ENCODE assay signal across 17 cellular contexts in genomic region chr11:128187377-128187776, GRCh38.
DNase-seq lines count a peak whose midpoint lies in the region; ATAC-seq and TF ChIP-seq lines count a peak whose summit lies in the region.
"Had no signal": no experiment of that assay in that cellular context is flagged by ENCODE, and none has a peak within 500 bp of the region (broad histone marks: within the 10 kb centered on the region; RNA-seq: fewer than 3 reads in every experiment).

No MANE protein-coding gene starts in this region.

- H3K4me2 ChIP-seq in SK-N-SH, result no peak overlapping the region

- H3K4me1 Mint-ChIP-seq in nephron progenitor cell, result peaks cover 28% of the 10 kb centered on the region
- peaks cover 28% of the 10 kb centered on the region for H3K4me1 Mint-ChIP-seq in stimulated activated effector memory CD8-positive, alpha-beta T cell treated with anti-CD3 and anti-CD28 coated beads, Interleukin-12 subunit alpha, Interleukin-12 subunit beta, amount 100 ng/mL, for 72 hours

- TF ChIP-seq CTCF in AG10803 (conservative IDR thresholded peaks at IDR 0.05; ENCODE audit: low read length), result no peak
- no peak for TF ChIP-seq CTCF in SK-N-SH (IDR thresholded peaks at IDR 0.05)
- TF ChIP-seq CTCF in choroid plexus epithelial cell (conservative IDR thresholded peaks at IDR 0.05; ENCODE audit: low read depth, low read length), result no peak
- no peak for TF ChIP-seq CTCF in nephron progenitor cell (IDR thresholded peaks at IDR 0.05)

- peaks cover 7 to 14% of the 10 kb centered on the region in 2 experiments; a peak in 3 of 4 replicates for H3K4me1 ChIP-seq in SK-N-SH (ENCODE audit: control insufficient read depth in 1 of 2, insufficient read depth in 2 of 2, low read depth in 1 of 2, low read length in 1 of 2)
- H3K4me1 ChIP-seq: BE2C had no signal

- no peaks in the 10 kb centered on the region for H3K36me3 ChIP-seq in SK-N-SH (replicated peaks in 1 of 2; ENCODE audit: control insufficient read depth in 1 of 2, insufficient read depth in 2 of 2, low read length in 1 of 2)
- H3K36me3 ChIP-seq: BE2C had no signal

- peaks cover 8% of the 10 kb centered on the region for H3K27me3 Mint-ChIP-seq in nephron progenitor cell (ENCODE audit: low read depth, poor library complexity)

- no peaks in the 10 kb centered on the region for H3K79me2 ChIP-seq in SK-N-SH (ENCODE audit: insufficient read depth)

- H3K27ac ChIP-seq in SK-N-SH (ENCODE audit: low read depth in 2 of 2, low read length in 1 of 2), result peak overlapping the region; percentile 21 to 76; a peak in 3 of 4 replicates

- no peaks in the 10 kb centered on the region for H3K9me2 ChIP-seq in SK-N-SH

- DNase-seq in AG10803 (ENCODE audit: low read depth), result peak; percentile 75
- no peak for DNase-seq in SK-N-SH
- DNase-seq in choroid plexus epithelial cell (ENCODE audit: low read depth), result peak; percentile 29
- no peak for DNase-seq in nephron progenitor cell
- DNase-seq in AG08396 (ENCODE audit: low spot score), result no peak
- DNase-seq in DMS79 treated with DMSO at 0.1 percent for 48 hours (lab: John Stamatoyannopoulos, UW), result no peak
- no peak for DNase-seq in stimulated activated effector memory CD8-positive, alpha-beta T cell treated with anti-CD3 and anti-CD28 coated beads, Interleukin-12 subunit alpha, Interleukin-12 subunit beta, amount 100 ng/mL, for 72 hours (ENCODE audit: low spot score in 2 of 2)
- DNase-seq: 8988T; CD4-positive, CD25-positive, alpha-beta regulatory T cell; Karpas-422; MV-4-11; NCI-H2171; NCI-H526 had no signal

- H4K20me1 ChIP-seq in SK-N-SH (ENCODE audit: insufficient read depth), result no peaks in the 10 kb centered on the region

- no peaks in the 10 kb centered on the region for H3F3A ChIP-seq in SK-N-SH (replicated peaks; ENCODE audit: insufficient read depth)

- no peak for TF ChIP-seq EP300 in SK-N-SH (IDR thresholded peaks at IDR 0.05; ENCODE audit: borderline replicate concordance in 1 of 2, low read depth in 1 of 2, low read length in 1 of 2)

- H3K9me3 ChIP-seq in SK-N-SH, result no peaks in the 10 kb centered on the region
- H3K9me3 ChIP-seq: BE2C had no signal

- H3K27ac Mint-ChIP-seq in nephron progenitor cell, result peak overlapping the region; percentile 30
- no peak overlapping the region for H3K27ac Mint-ChIP-seq in stimulated activated effector memory CD8-positive, alpha-beta T cell treated with anti-CD3 and anti-CD28 coated beads, Interleukin-12 subunit alpha, Interleukin-12 subunit beta, amount 100 ng/mL, for 72 hours
- H3K27ac Mint-ChIP-seq: CD4-positive, CD25-positive, alpha-beta regulatory T cell had no signal

- no peak for ATAC-seq in stimulated activated effector memory CD8-positive, alpha-beta T cell treated with anti-CD3 and anti-CD28 coated beads, Interleukin-12 subunit alpha, Interleukin-12 subunit beta, amount 100 ng/mL, for 72 hours
- ATAC-seq in GM21529 (IDR thresholded peaks at IDR 0.05; ENCODE audit: unreplicated experiment), result no peak
- ATAC-seq: GM12878, Right ventricle myocardium inferior had no signal

- WGBS in SK-N-SH (ENCODE audit: low lambda C conversion rate), result 83% methylated on average over 4 of the region's 4 CpGs

- no peak overlapping the region for H2AFZ ChIP-seq in SK-N-SH (ENCODE audit: low read depth)

- no peak overlapping the region for H3K4me3 Mint-ChIP-seq in nephron progenitor cell
- no peak overlapping the region for H3K4me3 Mint-ChIP-seq in stimulated activated effector memory CD8-positive, alpha-beta T cell treated with anti-CD3 and anti-CD28 coated beads, Interleukin-12 subunit alpha, Interleukin-12 subunit beta, amount 100 ng/mL, for 72 hours
- H3K4me3 Mint-ChIP-seq: CD4-positive, CD25-positive, alpha-beta regulatory T cell had no signal

- peaks cover 31% of the 10 kb centered on the region for H3K9me3 Mint-ChIP-seq in nephron progenitor cell
- H3K9me3 Mint-ChIP-seq in stimulated activated effector memory CD8-positive, alpha-beta T cell treated with anti-CD3 and anti-CD28 coated beads, Interleukin-12 subunit alpha, Interleukin-12 subunit beta, amount 100 ng/mL, for 72 hours, result peaks cover 13% of the 10 kb centered on the region

- no peak overlapping the region for H3K9ac ChIP-seq in SK-N-SH

- peaks cover 20% of the 10 kb centered on the region for H3K36me3 Mint-ChIP-seq in nephron progenitor cell (ENCODE audit: low read depth)
- no peaks in the 10 kb centered on the region for H3K36me3 Mint-ChIP-seq in stimulated activated effector memory CD8-positive, alpha-beta T cell treated with anti-CD3 and anti-CD28 coated beads, Interleukin-12 subunit alpha, Interleukin-12 subunit beta, amount 100 ng/mL, for 72 hours

- POLR2A ChIA-PET in SK-N-SH (lab: Yijun Ruan, JAX), result no interaction called here

- CTCF ChIA-PET in SK-N-SH (lab: Yijun Ruan, JAX), result no interaction called here

- H3K27me3 ChIP-seq in SK-N-SH (ENCODE audit: insufficient read depth), result no peaks in the 10 kb centered on the region
- H3K27me3 ChIP-seq: BE2C had no signal

- no peak; the same call in 1 of the 2 replicates for TF ChIP-seq RAD21 in SK-N-SH (IDR thresholded peaks at IDR 0.05; ENCODE audit: low read length)

- H3K4me3 ChIP-seq in AG10803 (ENCODE audit: low read length) (no peak overlapping the region), SK-N-SH (ENCODE audit: low read depth in 2 of 2, low read length in 1 of 2) (no peak overlapping the region), choroid plexus epithelial cell (ENCODE audit: low read depth, low read length) (no peak overlapping the region)
- H3K4me3 ChIP-seq: GM12878 had no signal

TF ChIP-seq in SK-N-SH, 30 proteins besides CTCF, POLR2A, EP300 and RAD21:
- TF ChIP-seq, protein P1, sequence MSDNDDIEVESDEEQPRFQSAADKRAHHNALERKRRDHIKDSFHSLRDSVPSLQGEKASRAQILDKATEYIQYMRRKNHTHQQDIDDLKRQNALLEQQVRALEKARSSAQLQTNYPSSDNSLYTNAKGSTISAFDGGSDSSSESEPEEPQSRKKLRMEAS (IDR thresholded peaks at IDR 0.05; ENCODE audit: low read depth), result no peak
- TF ChIP-seq, protein P2, sequence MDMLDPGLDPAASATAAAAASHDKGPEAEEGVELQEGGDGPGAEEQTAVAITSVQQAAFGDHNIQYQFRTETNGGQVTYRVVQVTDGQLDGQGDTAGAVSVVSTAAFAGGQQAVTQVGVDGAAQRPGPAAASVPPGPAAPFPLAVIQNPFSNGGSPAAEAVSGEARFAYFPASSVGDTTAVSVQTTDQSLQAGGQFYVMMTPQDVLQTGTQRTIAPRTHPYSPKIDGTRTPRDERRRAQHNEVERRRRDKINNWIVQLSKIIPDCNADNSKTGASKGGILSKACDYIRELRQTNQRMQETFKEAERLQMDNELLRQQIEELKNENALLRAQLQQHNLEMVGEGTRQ (IDR thresholded peaks at IDR 0.05; ENCODE audit: borderline replicate concordance, low read depth, low read length), result no peak
- TF ChIP-seq NRF1 (IDR thresholded peaks at IDR 0.05; ENCODE audit: low read depth, low read length), result no peak
- no peak for TF ChIP-seq YY1 (IDR thresholded peaks at IDR 0.05; ENCODE audit: low read depth)
- TF ChIP-seq GATA2 (CRISPR knock-in tag; IDR thresholded peaks at IDR 0.05), result no peak
- no peak for TF ChIP-seq CHD2 (IDR thresholded peaks at IDR 0.05; ENCODE audit: low read length, partially characterized antibody)
- TF ChIP-seq POLR2AphosphoS5 (IDR thresholded peaks at IDR 0.05; ENCODE audit: low read depth, low read length), result no peak
- no peak for TF ChIP-seq FOSL2 (IDR thresholded peaks at IDR 0.05; ENCODE audit: borderline replicate concordance, low read depth)
- no peak for TF ChIP-seq TAF1 (IDR thresholded peaks at IDR 0.05; ENCODE audit: borderline replicate concordance, low read depth, low read length)
- no peak for TF ChIP-seq SIN3A (IDR thresholded peaks at IDR 0.05; ENCODE audit: borderline replicate concordance, low read depth, low read length)
- TF ChIP-seq ELF1 (IDR thresholded peaks at IDR 0.05), result no peak
- no peak for TF ChIP-seq IRF3 (IDR thresholded peaks at IDR 0.05; ENCODE audit: low read depth, low read length)

Comparison
In these comparisons a context has a peak if more than half of its experiments do, and no peak if none do; other contexts are left out.
1. DNase-seq: peak in AG10803 (single experiment) and choroid plexus epithelial cell (single experiment); none in SK-N-SH (single experiment), nephron progenitor cell (single experiment), AG08396 (single experiment), DMS79 treated with DMSO at 0.1 percent for 48 hours (single experiment) and stimulated activated effector memory CD8-positive, alpha-beta T cell treated with anti-CD3 and anti-CD28 coated beads, Interleukin-12 subunit alpha, Interleukin-12 subunit beta, amount 100 ng/mL, for 72 hours (0 of 2).